In genomic region chr5:97844797-97845196, GRCh38 we compare ENCODE assay signal across 28 cellular contexts.
DNase-seq lines count a peak whose midpoint lies in the region; ATAC-seq and TF ChIP-seq lines count a peak whose summit lies in the region.
"Had no signal": no experiment of that assay in that cellular context is flagged by ENCODE, and none has a peak within 500 bp of the region (broad histone marks: within the 10 kb centered on the region; RNA-seq: fewer than 3 reads in every experiment).

No MANE protein-coding gene starts in this region.

- H3K27ac ChIP-seq in WERI-Rb-1 (no peak overlapping the region), mesenchymal stem cell (ENCODE audit: low read length, poor library complexity, severe bottlenecking) (no peak overlapping the region), psoas muscle (no peak overlapping the region)
- H3K27ac ChIP-seq: 22Rv1, gastrocnemius medialis, hepatocyte, ovary had no signal

- 77% methylated on average over 4 of the region's 4 CpGs for WGBS in mesenchymal stem cell
- WGBS in psoas muscle, 3 donors, result 85% methylated on average over 4 of the region's 4 CpGs

- peak; percentile 21; the same call in 1 of the 2 replicates for TF ChIP-seq CTCF in WERI-Rb-1 (IDR thresholded peaks at IDR 0.05; ENCODE audit: low read depth, low read length)
- no peak for TF ChIP-seq CTCF in psoas muscle (IDR thresholded peaks at IDR 0.05)

- H3K4me3 ChIP-seq in H7 (ENCODE audit: insufficient read depth, low read depth, low read length) (no peak overlapping the region), WERI-Rb-1 (ENCODE audit: low read depth, low read length) (no peak overlapping the region), mesenchymal stem cell (ENCODE audit: insufficient read depth in 1 of 2, low read depth in 1 of 2, low read length in 2 of 2) (no peak overlapping the region), psoas muscle (no peak overlapping the region)
- H3K4me3 ChIP-seq: gastrocnemius medialis, HAP-1, hepatocyte, ovary had no signal

- DNase-seq in DMS53 (lab: John Stamatoyannopoulos, UW), result peak; percentile 3
- DNase-seq in DMS53 treated with DMSO at 0.1 percent for 48 hours (lab: John Stamatoyannopoulos, UW; ENCODE audit: unreplicated experiment), result no peak
- peak; percentile 2 for DNase-seq in H7
- DNase-seq in WERI-Rb-1, result no peak
- peak; percentile 8 for DNase-seq in mesenchymal stem cell
- no peak for DNase-seq in hepatic stellate cell (ENCODE audit: low spot score)
- no peak for DNase-seq in DMS79 treated with DMSO at 0.1 percent for 48 hours (lab: John Stamatoyannopoulos, UW)
- DNase-seq in psoas muscle, result no peak
- DNase-seq: activated CD4-positive, alpha-beta T cell treated with anti-CD3 and anti-CD28 coated beads for 36 hours; activated CD8-positive, alpha-beta T cell treated with anti-CD3 and anti-CD28 coated beads, Interleukin-2, amount 10 ng/mL, durations not matched to agents 7 days and 5 days; activated naive CD4-positive, alpha-beta T cell treated with anti-CD3 and anti-CD28 coated beads, Interleukin-2, amount 50 U/mL, for 16 hours; C1 segment of cervical spinal cord; DND-41; gastrocnemius medialis; immature natural killer cell; left colon; mammary epithelial cell; NCI-H1436; NCI-H2107; NK-92 treated with Interleukin-12 subunit alpha and Interleukin-12 subunit beta, amount 100 ng/mL, for 24 hours; ovary; Right ventricle myocardium superior had no signal

- no peak overlapping the region for H2BK15ac ChIP-seq in mesenchymal stem cell (ENCODE audit: low read depth, poor library complexity, severe bottlenecking)

- H2AK5ac ChIP-seq in mesenchymal stem cell (ENCODE audit: low read length, severe bottlenecking), result no peak overlapping the region

- no peak overlapping the region for H2BK5ac ChIP-seq in mesenchymal stem cell (ENCODE audit: low read depth, low read length, poor library complexity, severe bottlenecking)

- no peak overlapping the region for H3K4me2 ChIP-seq in mesenchymal stem cell (ENCODE audit: low read length, poor library complexity, severe bottlenecking)
- H3K4me2 ChIP-seq: hepatocyte had no signal

- no peak overlapping the region for H3K9ac ChIP-seq in mesenchymal stem cell (ENCODE audit: low read length)

- ATAC-seq in psoas muscle, result no peak
- ATAC-seq: activated CD4-positive, alpha-beta T cell treated with anti-CD3 and anti-CD28 coated beads for 36 hours; activated CD8-positive, alpha-beta T cell treated with anti-CD3 and anti-CD28 coated beads, Interleukin-2, amount 10 ng/mL, durations not matched to agents 7 days and 5 days; activated T-helper 17 cell treated with anti-CD3 and anti-CD28 coated beads, Interleukin-2, amount 50 U/mL, for 72 hours; gastrocnemius medialis; left colon; stimulated activated memory B cell treated with anti-CD40 and anti-IgM and Interleukin-4, amounts not matched to agents 10 μg/mL and 1 μg/mL and 100 μg/mL, for 72 hours had no signal

- intact Hi-C loops in psoas muscle (cut with DNase I), result no loop called here

- H3K27me3 ChIP-seq in H7 (ENCODE audit: control insufficient read depth, insufficient read depth, low read length) (no peaks in the 10 kb centered on the region), WERI-Rb-1 (ENCODE audit: insufficient read depth, low read depth, severe bottlenecking) (no peaks in the 10 kb centered on the region), mesenchymal stem cell (ENCODE audit: control insufficient read depth in 1 of 2, insufficient read depth in 1 of 2, low read length in 2 of 2) (no peaks in the 10 kb centered on the region), psoas muscle (ENCODE audit: insufficient read depth in 3 of 3, low read length in 2 of 3) (no peaks in the 10 kb centered on the region)
- H3K27me3 ChIP-seq: gastrocnemius medialis, hepatocyte, ovary had no signal

- H3K18ac ChIP-seq in mesenchymal stem cell (ENCODE audit: low read depth in 1 of 2, low read length in 2 of 2), result no peak overlapping the region

- H3K14ac ChIP-seq in mesenchymal stem cell (ENCODE audit: low read length in 2 of 2), result no peak overlapping the region

- no peak overlapping the region for H2BK120ac ChIP-seq in mesenchymal stem cell (ENCODE audit: low read depth, low read length)

- H2BK12ac ChIP-seq in mesenchymal stem cell (ENCODE audit: low read length in 2 of 2), result no peak overlapping the region

- no peak overlapping the region for H2AFZ ChIP-seq in mesenchymal stem cell (ENCODE audit: low read depth, low read length)
- H2AFZ ChIP-seq: hepatocyte had no signal

- no peaks in the 10 kb centered on the region for H3K79me1 ChIP-seq in mesenchymal stem cell (replicated peaks; ENCODE audit: low read length, poor library complexity, severe bottlenecking)

- H4K91ac ChIP-seq in mesenchymal stem cell (ENCODE audit: low read length), result no peak overlapping the region

- no peak overlapping the region for H3K23ac ChIP-seq in mesenchymal stem cell (ENCODE audit: low read length in 2 of 2)

- H3K9me3 ChIP-seq in WERI-Rb-1 (ENCODE audit: severe bottlenecking) (no peaks in the 10 kb centered on the region), mesenchymal stem cell (ENCODE audit: control insufficient read depth, low read length) (no peaks in the 10 kb centered on the region), psoas muscle (no peaks in the 10 kb centered on the region)
- H3K9me3 ChIP-seq: Caco-2, gastrocnemius medialis, HAP-1, ovary had no signal

- H3K36me3 ChIP-seq in H7 (replicated peaks; ENCODE audit: control insufficient read depth, insufficient read depth, low read length), result no peaks in the 10 kb centered on the region
- H3K36me3 ChIP-seq in WERI-Rb-1, result no peaks in the 10 kb centered on the region
- H3K36me3 ChIP-seq in mesenchymal stem cell (ENCODE audit: control insufficient read depth in 1 of 2, insufficient read depth in 2 of 2, low read depth in 1 of 2, low read length in 2 of 2), result no peaks in the 10 kb centered on the region
- no peaks in the 10 kb centered on the region for H3K36me3 ChIP-seq in psoas muscle (ENCODE audit: insufficient read depth in 1 of 2, low read depth in 1 of 2)
- H3K36me3 ChIP-seq: gastrocnemius medialis, HAP-1, ovary had no signal

- no peak overlapping the region for H3K4ac ChIP-seq in mesenchymal stem cell (ENCODE audit: low read depth in 1 of 2, low read length in 2 of 2)

- H3K4me1 ChIP-seq in mesenchymal stem cell (ENCODE audit: control insufficient read depth, insufficient read depth, low read depth, low read length) (no peaks in the 10 kb centered on the region), psoas muscle (no peaks in the 10 kb centered on the region)
- H3K4me1 ChIP-seq: Caco-2, HAP-1 had no signal

- no peak overlapping the region for H4K8ac ChIP-seq in mesenchymal stem cell (ENCODE audit: low read length)

Comparison
In these comparisons a context has a peak if more than half of its experiments do, and no peak if none do; other contexts are left out.
1. DNase-seq: peak in DMS53 (single experiment), H7 (single experiment) and mesenchymal stem cell (single experiment); none in DMS53 treated with DMSO at 0.1 percent for 48 hours (single experiment), WERI-Rb-1 (single experiment), hepatic stellate cell (single experiment), DMS79 treated with DMSO at 0.1 percent for 48 hours (single experiment) and psoas muscle (0 of 2).